In the genomic region with DNA sequence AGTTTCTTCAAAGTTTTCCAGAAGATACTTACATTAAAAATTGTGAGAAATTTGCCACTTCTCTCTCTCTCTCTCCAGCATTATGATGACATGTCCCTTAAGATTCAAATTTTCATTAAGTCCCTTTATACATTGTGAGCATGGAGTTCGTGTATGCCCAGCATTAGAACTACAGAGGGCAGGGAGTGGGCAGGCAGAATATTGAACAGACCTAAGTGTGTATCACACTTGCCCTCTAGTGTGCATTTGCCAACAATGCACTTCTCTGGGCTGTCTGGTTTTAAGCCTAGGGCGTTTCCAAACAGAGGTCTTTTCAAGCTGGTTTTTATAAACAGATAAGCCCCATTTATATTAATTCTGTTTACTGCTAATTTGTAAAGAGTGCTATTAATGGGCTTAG, we compare ENCODE assay signal across 9 cellular contexts. TPM values are rescaled to one million over a fixed set of nuclear protein-coding genes. Genes with fewer than 3 reads are reported as not detected.
A peak's percentile ranks its signal among the peaks of the same experiment; 100 is the strongest.
DNase-seq lines count a peak whose midpoint lies in the region; ATAC-seq and TF ChIP-seq lines count a peak whose summit lies in the region.
"Had no signal": no experiment of that assay in that cellular context is flagged by ENCODE, and none has a peak within 500 bp of the region (broad histone marks: within the 10 kb centered on the region; RNA-seq: fewer than 3 reads in every experiment).

No MANE protein-coding gene starts in this region.

- intact Hi-C loops in mammary epithelial cell (cut with micrococcal nuclease) = loop anchor here (1.0 to 2.0 kb wide), 4 partner anchors 37 to 675 kb away; no protein-coding TSS in a partner anchor

- TF ChIP-seq EP300 in upper lobe of left lung (IDR thresholded peaks at IDR 0.05) = no peak

- H3K27ac ChIP-seq in mammary epithelial cell (ENCODE audit: insufficient read depth, low read depth, low read length) (no peak overlapping the region), upper lobe of left lung (no peak overlapping the region)
- H3K27ac ChIP-seq: BLaER1 had no signal

- TF ChIP-seq CTCF in mammary epithelial cell (conservative IDR thresholded peaks at IDR 0.05 in 1 of 2, IDR thresholded peaks at IDR 0.05 in 1 of 2; ENCODE audit: extremely low read depth in 1 of 2, insufficient read depth in 1 of 2, low read depth in 1 of 2, low read length in 2 of 2) (peak; percentile 79 to 82), upper lobe of left lung (IDR thresholded peaks at IDR 0.05) (peak in 5 of 6 experiments; percentile 31 to 48 (median 44))

- TF ChIP-seq POLR2A in upper lobe of left lung (IDR thresholded peaks at IDR 0.05) = no peak

- H3K79me2 ChIP-seq in mammary epithelial cell (ENCODE audit: insufficient read depth, low read length) = no peaks in the 10 kb centered on the region

- DNase-seq in NCI-H1417 (lab: John Stamatoyannopoulos, UW) (peak; percentile 19 to 64 (median 37)), NCI-H1417 treated with DMSO at 0.1 percent for 48 hours (lab: John Stamatoyannopoulos, UW) (no peak), NCI-H82 treated with DMSO at 0.1 percent for 48 hours (lab: John Stamatoyannopoulos, UW; ENCODE audit: unreplicated experiment) (peak; percentile 50), mammary epithelial cell (peak; percentile 44), left kidney (ENCODE audit: low read depth, low spot score) (peak; percentile 53), upper lobe of left lung (peak in 1 of 2 donors; percentile 27)

- H3K4me2 ChIP-seq in mammary epithelial cell (ENCODE audit: insufficient read depth, low read depth, low read length) = no peak overlapping the region
- H3K4me2 ChIP-seq: BLaER1 had no signal

- in situ Hi-C loops in mammary epithelial cell (cut with MboI; ENCODE audit: low sequenced_read_pairs in 2 of 2) = no loop called here

- dilution Hi-C loops in mammary epithelial cell (cut with HindIII; ENCODE audit: low sequenced_read_pairs) = no loop called here

- H3K9me3 ChIP-seq in mammary epithelial cell (replicated peaks; ENCODE audit: insufficient read depth, low read length) (no peaks in the 10 kb centered on the region), upper lobe of left lung (no peaks in the 10 kb centered on the region)
- H3K9me3 ChIP-seq: BLaER1 had no signal

- H3K36me3 ChIP-seq in mammary epithelial cell (ENCODE audit: insufficient read depth, low read length) (no peaks in the 10 kb centered on the region), upper lobe of left lung (no peaks in the 10 kb centered on the region)
- H3K36me3 ChIP-seq: BLaER1 had no signal

- no peak overlapping the region for H3K9ac ChIP-seq in mammary epithelial cell (ENCODE audit: insufficient read depth, low read length)
- H3K9ac ChIP-seq: BLaER1 had no signal

- H3K27me3 ChIP-seq in mammary epithelial cell (ENCODE audit: insufficient read depth, low read length) (no peaks in the 10 kb centered on the region), upper lobe of left lung (no peaks in the 10 kb centered on the region)
- H3K27me3 ChIP-seq: BLaER1 had no signal

- no peaks in the 10 kb centered on the region for H4K20me1 ChIP-seq in mammary epithelial cell (ENCODE audit: insufficient read depth, low read length)
- H4K20me1 ChIP-seq: BLaER1 had no signal

- H2AFZ ChIP-seq in mammary epithelial cell (ENCODE audit: low read depth, low read length) = no peak overlapping the region

- ATAC-seq in GM19324 (IDR thresholded peaks at IDR 0.05; ENCODE audit: low FRiP score, unreplicated experiment) = peak; percentile 83
- peak; percentile 90 for ATAC-seq in HG03108 (IDR thresholded peaks at IDR 0.05; ENCODE audit: unreplicated experiment)
- peak; percentile 72 to 83 for ATAC-seq in upper lobe of left lung (ENCODE audit: low FRiP score in 2 of 2)

- CTCF ChIA-PET in mammary epithelial cell (lab: Charles Lee; ENCODE audit: low non-redundant PET) = no interaction called here

- H3K4me1 ChIP-seq in mammary epithelial cell (ENCODE audit: insufficient read depth, low read length) = no peaks in the 10 kb centered on the region
- no peaks in the 10 kb centered on the region for H3K4me1 ChIP-seq in upper lobe of left lung
- H3K4me1 ChIP-seq: BLaER1 had no signal

- WGBS in mammary epithelial cell (ENCODE audit: low coverage, missing lambda C conversion rate) = 3% methylated on average over 2 of the region's 2 CpGs
- WGBS in upper lobe of left lung, 2 donors = 8% methylated on average over 2 of the region's 2 CpGs

- H3K4me3 ChIP-seq in mammary epithelial cell (replicated peaks in 1 of 3; ENCODE audit: insufficient read depth in 1 of 3, low read depth in 2 of 3, low read length in 3 of 3) (no peak overlapping the region), upper lobe of left lung (no peak overlapping the region)
- H3K4me3 ChIP-seq: BLaER1 had no signal

- no TSS peak for BruUV-seq in mammary epithelial cell (replicated peaks; lab: Mats Ljungman, UMichigan)

RNA-seq across cellular contexts. Expression of gene CMSS1, which starts 28.3 kb away (rescaled TPM):
- 10 to 100 TPM; 20.8 to 55.3 TPM for total RNA-seq in mammary epithelial cell
- polyA plus RNA-seq in mammary epithelial cell = 24.7 TPM
- 0.67 TPM for polyA minus RNA-seq in mammary epithelial cell
- 10 to 100 TPM in 3 of 6 donors, 1 to 10 TPM in 3; 4.0 to 21.1 (median 12.0) TPM for total RNA-seq in upper lobe of left lung
